2 cellular contexts compared by ENCODE assay signal in the genomic region with DNA sequence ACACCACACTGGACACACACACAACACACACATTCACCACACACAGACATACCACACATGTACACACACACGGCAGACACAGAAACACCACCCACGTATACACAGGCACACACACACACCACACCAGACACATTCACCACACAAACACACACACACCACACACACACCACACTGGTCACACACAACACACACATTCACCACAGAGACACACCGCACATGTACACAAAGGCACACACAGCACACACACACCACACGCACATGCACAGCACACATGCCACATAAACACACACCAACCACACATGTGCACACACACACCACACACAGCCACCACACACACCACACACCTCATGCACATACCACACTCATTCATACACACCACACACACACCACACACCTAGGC.
TF ChIP-seq lines count a peak whose summit lies in the region.

No MANE protein-coding gene starts in this region.

TF ChIP-seq in HCT116, 20 proteins besides CTCF, POLR2A, EP300 and RAD21:
- TF ChIP-seq, protein P1, sequence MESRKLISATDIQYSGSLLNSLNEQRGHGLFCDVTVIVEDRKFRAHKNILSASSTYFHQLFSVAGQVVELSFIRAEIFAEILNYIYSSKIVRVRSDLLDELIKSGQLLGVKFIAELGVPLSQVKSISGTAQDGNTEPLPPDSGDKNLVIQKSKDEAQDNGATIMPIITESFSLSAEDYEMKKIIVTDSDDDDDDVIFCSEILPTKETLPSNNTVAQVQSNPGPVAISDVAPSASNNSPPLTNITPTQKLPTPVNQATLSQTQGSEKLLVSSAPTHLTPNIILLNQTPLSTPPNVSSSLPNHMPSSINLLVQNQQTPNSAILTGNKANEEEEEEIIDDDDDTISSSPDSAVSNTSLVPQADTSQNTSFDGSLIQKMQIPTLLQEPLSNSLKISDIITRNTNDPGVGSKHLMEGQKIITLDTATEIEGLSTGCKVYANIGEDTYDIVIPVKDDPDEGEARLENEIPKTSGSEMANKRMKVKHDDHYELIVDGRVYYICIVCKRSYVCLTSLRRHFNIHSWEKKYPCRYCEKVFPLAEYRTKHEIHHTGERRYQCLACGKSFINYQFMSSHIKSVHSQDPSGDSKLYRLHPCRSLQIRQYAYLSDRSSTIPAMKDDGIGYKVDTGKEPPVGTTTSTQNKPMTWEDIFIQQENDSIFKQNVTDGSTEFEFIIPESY (IDR thresholded peaks at IDR 0.05; ENCODE audit: extremely low read depth, insufficient replicate concordance, low read length), result no peak
- TF ChIP-seq, protein P2, sequence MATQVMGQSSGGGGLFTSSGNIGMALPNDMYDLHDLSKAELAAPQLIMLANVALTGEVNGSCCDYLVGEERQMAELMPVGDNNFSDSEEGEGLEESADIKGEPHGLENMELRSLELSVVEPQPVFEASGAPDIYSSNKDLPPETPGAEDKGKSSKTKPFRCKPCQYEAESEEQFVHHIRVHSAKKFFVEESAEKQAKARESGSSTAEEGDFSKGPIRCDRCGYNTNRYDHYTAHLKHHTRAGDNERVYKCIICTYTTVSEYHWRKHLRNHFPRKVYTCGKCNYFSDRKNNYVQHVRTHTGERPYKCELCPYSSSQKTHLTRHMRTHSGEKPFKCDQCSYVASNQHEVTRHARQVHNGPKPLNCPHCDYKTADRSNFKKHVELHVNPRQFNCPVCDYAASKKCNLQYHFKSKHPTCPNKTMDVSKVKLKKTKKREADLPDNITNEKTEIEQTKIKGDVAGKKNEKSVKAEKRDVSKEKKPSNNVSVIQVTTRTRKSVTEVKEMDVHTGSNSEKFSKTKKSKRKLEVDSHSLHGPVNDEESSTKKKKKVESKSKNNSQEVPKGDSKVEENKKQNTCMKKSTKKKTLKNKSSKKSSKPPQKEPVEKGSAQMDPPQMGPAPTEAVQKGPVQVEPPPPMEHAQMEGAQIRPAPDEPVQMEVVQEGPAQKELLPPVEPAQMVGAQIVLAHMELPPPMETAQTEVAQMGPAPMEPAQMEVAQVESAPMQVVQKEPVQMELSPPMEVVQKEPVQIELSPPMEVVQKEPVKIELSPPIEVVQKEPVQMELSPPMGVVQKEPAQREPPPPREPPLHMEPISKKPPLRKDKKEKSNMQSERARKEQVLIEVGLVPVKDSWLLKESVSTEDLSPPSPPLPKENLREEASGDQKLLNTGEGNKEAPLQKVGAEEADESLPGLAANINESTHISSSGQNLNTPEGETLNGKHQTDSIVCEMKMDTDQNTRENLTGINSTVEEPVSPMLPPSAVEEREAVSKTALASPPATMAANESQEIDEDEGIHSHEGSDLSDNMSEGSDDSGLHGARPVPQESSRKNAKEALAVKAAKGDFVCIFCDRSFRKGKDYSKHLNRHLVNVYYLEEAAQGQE (IDR thresholded peaks at IDR 0.05; ENCODE audit: low read depth), result no peak
- TF ChIP-seq EZH2phosphoT487 (IDR thresholded peaks at IDR 0.05; ENCODE audit: borderline replicate concordance), result no peak
- TF ChIP-seq YY1 (IDR thresholded peaks at IDR 0.05; ENCODE audit: extremely low read depth, insufficient replicate concordance, low read depth, low read length), result no peak
- no peak for TF ChIP-seq SRF (IDR thresholded peaks at IDR 0.05; ENCODE audit: low read depth)
- TF ChIP-seq POLR2AphosphoS5 (IDR thresholded peaks at IDR 0.05; ENCODE audit: low read depth, low read length), result no peak
- no peak for TF ChIP-seq FOSL1 (IDR thresholded peaks at IDR 0.05; ENCODE audit: low read depth)
- TF ChIP-seq TCF7L2 (IDR thresholded peaks at IDR 0.05; ENCODE audit: borderline replicate concordance, extremely low read depth, insufficient read depth, insufficient read length), result no peak
- TF ChIP-seq, protein P3, sequence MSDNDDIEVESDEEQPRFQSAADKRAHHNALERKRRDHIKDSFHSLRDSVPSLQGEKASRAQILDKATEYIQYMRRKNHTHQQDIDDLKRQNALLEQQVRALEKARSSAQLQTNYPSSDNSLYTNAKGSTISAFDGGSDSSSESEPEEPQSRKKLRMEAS (IDR thresholded peaks at IDR 0.05), result no peak
- no peak for TF ChIP-seq ZFX (IDR thresholded peaks at IDR 0.05)
- no peak for TF ChIP-seq ELF1 (IDR thresholded peaks at IDR 0.05; ENCODE audit: borderline replicate concordance, low read depth)
- no peak for TF ChIP-seq JUND (IDR thresholded peaks at IDR 0.05)
- no peak for TF ChIP-seq SP1 (IDR thresholded peaks at IDR 0.05; ENCODE audit: low read depth)

TF ChIP-seq in K562, 482 proteins besides CTCF, POLR2A, EP300 and RAD21:
- TF ChIP-seq NBN (IDR thresholded peaks at IDR 0.05; ENCODE audit: low read depth) (no peak), IRF2 (CRISPR knock-in tag; IDR thresholded peaks at IDR 0.05) (no peak), MYBL2 (IDR thresholded peaks at IDR 0.05; ENCODE audit: low read depth) (no peak), MYBL2 (CRISPR knock-in tag; IDR thresholded peaks at IDR 0.05; ENCODE audit: borderline replicate concordance) (no peak), ZNF232 (CRISPR knock-in tag; IDR thresholded peaks at IDR 0.05) (no peak), GATA2 (CRISPR knock-in tag; IDR thresholded peaks at IDR 0.05) (no peak), NR2C2 (CRISPR knock-in tag; IDR thresholded peaks at IDR 0.05) (no peak), NR2C2 (tag; IDR thresholded peaks at IDR 0.05) (no peak), ZNF75A (CRISPR knock-in tag; IDR thresholded peaks at IDR 0.05) (no peak), FOXP1 (CRISPR knock-in tag; IDR thresholded peaks at IDR 0.05) (no peak)
- TF ChIP-seq, protein P4, sequence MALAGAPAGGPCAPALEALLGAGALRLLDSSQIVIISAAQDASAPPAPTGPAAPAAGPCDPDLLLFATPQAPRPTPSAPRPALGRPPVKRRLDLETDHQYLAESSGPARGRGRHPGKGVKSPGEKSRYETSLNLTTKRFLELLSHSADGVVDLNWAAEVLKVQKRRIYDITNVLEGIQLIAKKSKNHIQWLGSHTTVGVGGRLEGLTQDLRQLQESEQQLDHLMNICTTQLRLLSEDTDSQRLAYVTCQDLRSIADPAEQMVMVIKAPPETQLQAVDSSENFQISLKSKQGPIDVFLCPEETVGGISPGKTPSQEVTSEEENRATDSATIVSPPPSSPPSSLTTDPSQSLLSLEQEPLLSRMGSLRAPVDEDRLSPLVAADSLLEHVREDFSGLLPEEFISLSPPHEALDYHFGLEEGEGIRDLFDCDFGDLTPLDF (CRISPR knock-in tag; IDR thresholded peaks at IDR 0.05), result no peak
